8 cellular contexts compared by ENCODE assay signal in genomic region chr2:181430406-181431199, GRCh38.
A peak's percentile ranks its signal among the peaks of the same experiment; 100 is the strongest.
DNase-seq lines count a peak whose midpoint lies in the region; ATAC-seq and TF ChIP-seq lines count a peak whose summit lies in the region.

No MANE protein-coding gene starts in this region.

- peak; percentile 49 for ATAC-seq in GM19035 (IDR thresholded peaks at IDR 0.05; ENCODE audit: unreplicated experiment)
- ATAC-seq in HG03457 (IDR thresholded peaks at IDR 0.05; ENCODE audit: unreplicated experiment), result no peak

- no peak for DNase-seq in AG09319 (ENCODE audit: extremely low read depth, low read depth)
- peak; percentile 20 for DNase-seq in RPMI8226
- DNase-seq in fibroblast of peridontal ligament (ENCODE audit: extremely low read depth), result peak; percentile 14
- DNase-seq in NCI-H1092 treated with DMSO at 0.1 percent for 48 hours (lab: John Stamatoyannopoulos, UW), result no peak
- no peak for DNase-seq in NCI-H1105 treated with DMSO at 0.1 percent for 48 hours (lab: John Stamatoyannopoulos, UW)
- DNase-seq in activated CD8-positive, alpha-beta memory T cell treated with anti-CD3 and anti-CD28 coated beads for 24 hours, result no peak

- TF ChIP-seq CTCF in AG09319 (IDR thresholded peaks at IDR 0.05; ENCODE audit: low read depth, low read length), result peak; percentile 23

Comparison
In these comparisons a context has a peak if more than half of its experiments do, and no peak if none do; other contexts are left out.
1. DNase-seq: peak in RPMI8226 (single experiment) and fibroblast of peridontal ligament (single experiment); none in AG09319 (single experiment), NCI-H1092 treated with DMSO at 0.1 percent for 48 hours (single experiment), NCI-H1105 treated with DMSO at 0.1 percent for 48 hours (single experiment) and activated CD8-positive, alpha-beta memory T cell treated with anti-CD3 and anti-CD28 coated beads for 24 hours (single experiment).